In the genomic region with DNA sequence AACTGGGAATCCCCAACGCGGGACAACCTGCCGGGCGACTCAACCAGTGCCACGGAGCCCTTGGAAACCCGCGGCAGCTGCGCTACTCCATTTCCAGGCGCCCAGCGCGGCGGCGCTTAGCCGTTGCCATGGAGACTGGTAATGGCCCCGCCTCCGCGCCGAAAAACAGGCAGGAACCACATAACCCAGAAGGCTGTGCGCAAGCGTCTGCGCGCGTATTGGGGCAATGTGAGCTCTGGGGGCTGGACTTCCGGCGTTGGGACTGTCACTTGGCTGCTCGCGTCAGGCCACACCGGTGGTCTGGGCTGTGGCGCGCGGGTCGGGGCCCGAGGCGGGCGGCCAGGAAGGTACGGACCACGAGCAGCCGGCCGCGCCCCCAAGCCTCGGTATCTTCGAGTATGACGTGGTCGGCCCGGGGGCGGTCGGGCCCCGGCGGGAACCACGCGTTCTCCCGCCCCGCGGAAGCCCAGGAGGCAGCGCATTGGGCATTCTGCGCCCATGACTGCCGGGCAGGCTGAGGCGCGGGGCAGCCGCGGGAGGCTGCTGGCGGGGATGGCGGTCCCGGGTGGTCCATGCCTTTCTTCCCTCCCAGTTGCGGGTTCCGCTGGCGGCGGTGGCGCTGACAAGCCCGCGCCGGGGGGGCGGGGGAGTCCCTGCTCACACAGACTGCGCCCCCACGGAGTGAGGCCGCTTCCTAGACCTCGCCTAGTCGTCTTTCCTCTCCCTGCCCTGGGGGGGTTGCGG, we compare ENCODE assay signal across 1 cellular context.
TF ChIP-seq lines count a peak whose summit lies in the region.

A gene (plus strand): TSS at position 265 of the 744 bp plus-strand sequence. CDS start 2,080 bp downstream, outside the sequence.

TF ChIP-seq in HepG2, 621 proteins besides CTCF, POLR2A, EP300 and RAD21 (continued from another document):
- TF ChIP-seq, protein P1, sequence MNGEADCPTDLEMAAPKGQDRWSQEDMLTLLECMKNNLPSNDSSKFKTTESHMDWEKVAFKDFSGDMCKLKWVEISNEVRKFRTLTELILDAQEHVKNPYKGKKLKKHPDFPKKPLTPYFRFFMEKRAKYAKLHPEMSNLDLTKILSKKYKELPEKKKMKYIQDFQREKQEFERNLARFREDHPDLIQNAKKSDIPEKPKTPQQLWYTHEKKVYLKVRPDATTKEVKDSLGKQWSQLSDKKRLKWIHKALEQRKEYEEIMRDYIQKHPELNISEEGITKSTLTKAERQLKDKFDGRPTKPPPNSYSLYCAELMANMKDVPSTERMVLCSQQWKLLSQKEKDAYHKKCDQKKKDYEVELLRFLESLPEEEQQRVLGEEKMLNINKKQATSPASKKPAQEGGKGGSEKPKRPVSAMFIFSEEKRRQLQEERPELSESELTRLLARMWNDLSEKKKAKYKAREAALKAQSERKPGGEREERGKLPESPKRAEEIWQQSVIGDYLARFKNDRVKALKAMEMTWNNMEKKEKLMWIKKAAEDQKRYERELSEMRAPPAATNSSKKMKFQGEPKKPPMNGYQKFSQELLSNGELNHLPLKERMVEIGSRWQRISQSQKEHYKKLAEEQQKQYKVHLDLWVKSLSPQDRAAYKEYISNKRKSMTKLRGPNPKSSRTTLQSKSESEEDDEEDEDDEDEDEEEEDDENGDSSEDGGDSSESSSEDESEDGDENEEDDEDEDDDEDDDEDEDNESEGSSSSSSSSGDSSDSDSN (CRISPR knock-in tag; IDR thresholded peaks at IDR 0.05) = peak; percentile 35; the same call in 1 of the 2 replicates
- TF ChIP-seq ZNF577 (CRISPR knock-in tag; IDR thresholded peaks at IDR 0.05; ENCODE audit: borderline replicate concordance, low read depth) (no peak), SETDB1 (CRISPR knock-in tag; IDR thresholded peaks at IDR 0.05; ENCODE audit: borderline replicate concordance) (no peak), FOXC1 (CRISPR knock-in tag; IDR thresholded peaks at IDR 0.05; ENCODE audit: borderline replicate concordance) (peak; percentile 70), KDM2A (CRISPR knock-in tag; IDR thresholded peaks at IDR 0.05; ENCODE audit: borderline replicate concordance, low read depth) (peak; percentile 65), ETV6 (CRISPR knock-in tag; conservative IDR thresholded peaks at IDR 0.05) (0 out of 2 replicates have a peak, but pooled peaks have one; percentile 60), TBL1XR1 (IDR thresholded peaks at IDR 0.05; ENCODE audit: borderline replicate concordance, low read length, partially characterized antibody) (peak; percentile 23), NR2F2 (IDR thresholded peaks at IDR 0.05; ENCODE audit: borderline replicate concordance, low read depth) (no peak), BRCA1 (CRISPR knock-in tag; IDR thresholded peaks at IDR 0.05) (no peak), ZNF484 (CRISPR knock-in tag; IDR thresholded peaks at IDR 0.05; ENCODE audit: borderline replicate concordance, low read depth) (no peak), XRCC5 (optimal IDR thresholded peaks at IDR 0.05; ENCODE audit: low read length) (peak; percentile 16), ZNF572 (CRISPR knock-in tag; IDR thresholded peaks at IDR 0.05) (0 out of 2 replicates have a peak, but pooled peaks have one; percentile 57), ZKSCAN5 (CRISPR knock-in tag; IDR thresholded peaks at IDR 0.05) (no peak), RBM39 (IDR thresholded peaks at IDR 0.05; ENCODE audit: low read depth, low read length, poor library complexity, severe bottlenecking) (peak; percentile 49), SALL2 (CRISPR knock-in tag; IDR thresholded peaks at IDR 0.05) (peak; percentile 47; the same call in 1 of the 2 replicates), RBFOX2 (IDR thresholded peaks at IDR 0.05; ENCODE audit: low read depth, low read length) (peak; percentile 75)
- TF ChIP-seq, protein P2, sequence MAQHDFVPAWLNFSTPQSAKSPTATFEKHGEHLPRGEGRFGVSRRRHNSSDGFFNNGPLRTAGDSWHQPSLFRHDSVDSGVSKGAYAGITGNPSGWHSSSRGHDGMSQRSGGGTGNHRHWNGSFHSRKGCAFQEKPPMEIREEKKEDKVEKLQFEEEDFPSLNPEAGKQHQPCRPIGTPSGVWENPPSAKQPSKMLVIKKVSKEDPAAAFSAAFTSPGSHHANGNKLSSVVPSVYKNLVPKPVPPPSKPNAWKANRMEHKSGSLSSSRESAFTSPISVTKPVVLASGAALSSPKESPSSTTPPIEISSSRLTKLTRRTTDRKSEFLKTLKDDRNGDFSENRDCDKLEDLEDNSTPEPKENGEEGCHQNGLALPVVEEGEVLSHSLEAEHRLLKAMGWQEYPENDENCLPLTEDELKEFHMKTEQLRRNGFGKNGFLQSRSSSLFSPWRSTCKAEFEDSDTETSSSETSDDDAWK (CRISPR knock-in tag; IDR thresholded peaks at IDR 0.05) = no peak
- TF ChIP-seq, protein P3, sequence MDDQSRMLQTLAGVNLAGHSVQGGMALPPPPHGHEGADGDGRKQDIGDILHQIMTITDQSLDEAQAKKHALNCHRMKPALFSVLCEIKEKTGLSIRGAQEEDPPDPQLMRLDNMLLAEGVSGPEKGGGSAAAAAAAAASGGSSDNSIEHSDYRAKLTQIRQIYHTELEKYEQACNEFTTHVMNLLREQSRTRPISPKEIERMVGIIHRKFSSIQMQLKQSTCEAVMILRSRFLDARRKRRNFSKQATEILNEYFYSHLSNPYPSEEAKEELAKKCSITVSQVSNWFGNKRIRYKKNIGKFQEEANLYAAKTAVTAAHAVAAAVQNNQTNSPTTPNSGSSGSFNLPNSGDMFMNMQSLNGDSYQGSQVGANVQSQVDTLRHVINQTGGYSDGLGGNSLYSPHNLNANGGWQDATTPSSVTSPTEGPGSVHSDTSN (CRISPR knock-in tag; IDR thresholded peaks at IDR 0.05; ENCODE audit: borderline replicate concordance) = 0 out of 2 replicates have a peak, but pooled peaks have one; percentile 59
